14 cellular contexts compared by ENCODE assay signal in genomic region chr1:161047436-161048420, GRCh38. TPM values are rescaled to one million over a fixed set of nuclear protein-coding genes. Genes with fewer than 3 reads are reported as not detected.
DNase-seq lines count a peak whose midpoint lies in the region; ATAC-seq, FAIRE-seq and TF ChIP-seq lines count a peak whose summit lies in the region.
"Had no signal": no experiment of that assay in that cellular context is flagged by ENCODE, and none has a peak within 500 bp of the region (broad histone marks: within the 10 kb centered on the region; RNA-seq: fewer than 3 reads in every experiment).

No MANE protein-coding gene starts in this region.

- H3K4me2 ChIP-seq in HepG2 (ENCODE audit: low read depth, low read length) = no peak overlapping the region

- in situ Hi-C loops in HepG2 (cut with HindIII; ENCODE audit: extremely low pct_ligation_motif_present, low pct_unique_long_range_greater_than_20kb) = no loop called here

- no peak for TF ChIP-seq EP300 in HepG2 (IDR thresholded peaks at IDR 0.05; ENCODE audit: low read depth in 2 of 2, low read length in 2 of 2)
- no peak for TF ChIP-seq EP300 in HepG2 (CRISPR knock-in tag; IDR thresholded peaks at IDR 0.05; ENCODE audit: borderline replicate concordance)

- CTCF ChIA-PET in HepG2 (lab: Yijun Ruan, JAX; ENCODE audit: low intra/inter-chr PET ratio, low total read pairs) = no interaction called here
- CTCF ChIA-PET in activated CD4-positive, alpha-beta memory T cell treated with anti-CD3 and anti-CD28 coated beads, Interleukin-2, amount 10 ng/mL, durations not matched to agents 7 days and 5 days (lab: Charles Lee) = interaction anchor here (0.5 to 4.1 kb wide), 5 partner anchors 13 to 210 kb away, joined by 3 to 34 read pairs (median 3); partner anchors contain the start of genes DEDD and KLHDC9
- CTCF ChIA-PET in RWPE1 (lab: Yijun Ruan, JAX) = interaction anchor here (0.6 to 0.8 kb wide), 3 partner anchors 50 to 106 kb away, joined by 3 to 4 read pairs (median 4); no protein-coding TSS in a partner anchor

- peaks cover 13% of the 10 kb centered on the region for H3K79me2 ChIP-seq in HepG2 (ENCODE audit: insufficient read depth, low read length)

- no peaks in the 10 kb centered on the region for H3K9me3 ChIP-seq in HepG2 (ENCODE audit: low read length)
- H3K9me3 ChIP-seq in right lobe of liver = no peaks in the 10 kb centered on the region
- H3K9me3 ChIP-seq in upper lobe of right lung = no peaks in the 10 kb centered on the region
- H3K9me3 ChIP-seq: BLaER1 had no signal

- H3K4me3 Mint-ChIP-seq in activated CD4-positive, alpha-beta memory T cell treated with anti-CD3 and anti-CD28 coated beads, Interleukin-2, amount 10 ng/mL, durations not matched to agents 7 days and 5 days = no peak overlapping the region
- H3K4me3 Mint-ChIP-seq in memory B cell = no peak overlapping the region

- POLR2A ChIA-PET in HepG2 (lab: Yijun Ruan, JAX) (interaction anchor here (3.3 to 4.3 kb wide), 2 partner anchors 27 to 34 kb away, joined by 38 to 60 read pairs; partner anchors contain the start of gene F11R), RWPE1 (lab: Yijun Ruan, JAX; ENCODE audit: low non-redundant PET) (no interaction called here)
- POLR2A ChIA-PET in activated CD4-positive, alpha-beta memory T cell treated with anti-CD3 and anti-CD28 coated beads, Interleukin-2, amount 10 ng/mL, durations not matched to agents 7 days and 5 days (lab: Charles Lee) = interaction anchor here (0.6 to 10.1 kb wide), 17 partner anchors 9 to 178 kb away, joined by 3 to 293 read pairs (median 15); partner anchors contain the start of genes ARHGAP30, DEDD, F11R and KLHDC9

- peak overlapping the region; percentile 97 for H3K27ac Mint-ChIP-seq in activated CD4-positive, alpha-beta memory T cell treated with anti-CD3 and anti-CD28 coated beads, Interleukin-2, amount 10 ng/mL, durations not matched to agents 7 days and 5 days
- peak overlapping the region; percentile 97 for H3K27ac Mint-ChIP-seq in memory B cell

- no peak for FAIRE-seq in HepG2 (lab: Jason Lieb, UNC)

- WGBS in HepG2 (ENCODE audit: low lambda C conversion rate) = 85% methylated on average over 16 of the region's 18 CpGs
- WGBS in right lobe of liver (ENCODE audit: insufficient coverage, low coverage, low lambda C conversion rate, missing lambda C conversion rate) = 100% methylated on average over 1 of the region's 18 CpGs

- no peak overlapping the region for H3K9ac ChIP-seq in HepG2 (ENCODE audit: insufficient read depth, low read depth, low read length)
- H3K9ac ChIP-seq: BLaER1 had no signal

- no peak overlapping the region for H2AFZ ChIP-seq in HepG2 (ENCODE audit: low read length)

- H3K27me3 ChIP-seq in HepG2 (ENCODE audit: control insufficient read depth in 1 of 2, insufficient read depth in 2 of 2, low read length in 2 of 2) = no peaks in the 10 kb centered on the region; a peak in 2 of 5 replicates
- H3K27me3 ChIP-seq in right lobe of liver = no peaks in the 10 kb centered on the region
- no peaks in the 10 kb centered on the region for H3K27me3 ChIP-seq in upper lobe of right lung
- H3K27me3 ChIP-seq: BLaER1 had no signal

- DNase-seq in HepG2 (ENCODE audit: low spot score) (no peak), right lobe of liver (no peak), memory B cell (ENCODE audit: low spot score in 2 of 2) (no peak), upper lobe of right lung (peak; percentile 63), NCI-H187 (lab: John Stamatoyannopoulos, UW) (no peak), RWPE1 (ENCODE audit: low spot score) (no peak), dermis blood vessel endothelial cell (no peak)
- DNase-seq in activated CD4-positive, alpha-beta memory T cell treated with anti-CD3 and anti-CD28 coated beads, Interleukin-2, amount 10 ng/mL, durations not matched to agents 7 days and 5 days = no peak
- DNase-seq: activated effector memory CD4-positive, alpha-beta T cell treated with anti-CD3 and anti-CD28 coated beads, Interleukin-2, amount 50 U/mL, for 16 hours; stimulated activated CD4-positive, alpha-beta T cell treated with anti-CD3 and anti-CD28 coated beads, Interleukin-12 subunit alpha, Interleukin-12 subunit beta, amount 100 ng/mL, for 4 hours; WERI-Rb-1 had no signal

- H3K36me3 ChIP-seq in HepG2 (replicated peaks in 1 of 2; ENCODE audit: control insufficient read depth in 1 of 2, insufficient read depth in 2 of 2, low read length in 2 of 2) = peaks cover 0 to 6% of the 10 kb centered on the region in 2 experiments; a peak in 4 of 5 replicates
- peaks cover 0 to 7% (median under 1%) of the 10 kb centered on the region in 4 donors for H3K36me3 ChIP-seq in right lobe of liver
- peaks cover 10% of the 10 kb centered on the region for H3K36me3 ChIP-seq in upper lobe of right lung

- TF ChIP-seq RAD21 in HepG2 (CRISPR knock-in tag; IDR thresholded peaks at IDR 0.05) = no peak

- peaks cover 77% of the 10 kb centered on the region for H3K36me3 Mint-ChIP-seq in activated CD4-positive, alpha-beta memory T cell treated with anti-CD3 and anti-CD28 coated beads, Interleukin-2, amount 10 ng/mL, durations not matched to agents 7 days and 5 days (ENCODE audit: low read depth)
- peaks cover 32% of the 10 kb centered on the region for H3K36me3 Mint-ChIP-seq in memory B cell

- H4K20me1 ChIP-seq in HepG2 (ENCODE audit: insufficient read depth, low read length) = no peaks in the 10 kb centered on the region
- H4K20me1 ChIP-seq: BLaER1 had no signal

- H3K27ac ChIP-seq in HepG2 (ENCODE audit: extremely low read length, insufficient read depth, low read length) = no peak overlapping the region
- H3K27ac ChIP-seq in right lobe of liver = no peak overlapping the region
- peak overlapping the region; percentile 79 for H3K27ac ChIP-seq in upper lobe of right lung
- H3K27ac ChIP-seq in RWPE1 = no peak overlapping the region
- H3K27ac ChIP-seq: BLaER1, WERI-Rb-1 had no signal

- no peaks in the 10 kb centered on the region for H3K9me3 Mint-ChIP-seq in activated CD4-positive, alpha-beta memory T cell treated with anti-CD3 and anti-CD28 coated beads, Interleukin-2, amount 10 ng/mL, durations not matched to agents 7 days and 5 days
- H3K9me3 Mint-ChIP-seq in memory B cell = no peaks in the 10 kb centered on the region

- no peak for ATAC-seq in HepG2
- ATAC-seq in right lobe of liver = no peak
- no peak for ATAC-seq in memory B cell (ENCODE audit: low read depth)
- ATAC-seq in upper lobe of right lung = no peak

- TF ChIP-seq POLR2A in HepG2 (IDR thresholded peaks at IDR 0.05; ENCODE audit: insufficient read depth in 1 of 2, low read depth in 2 of 2, low read length in 2 of 2) (no peak), right lobe of liver (IDR thresholded peaks at IDR 0.05) (no peak)

- intact Hi-C loops in HepG2 (cut with micrococcal nuclease; ENCODE audit: unreplicated experiment) = no loop called here
- intact Hi-C loops in right lobe of liver (cut with DNase I) = loop anchor here in 1 of 2 donors (10.0 kb wide), 1 partner anchor 53 kb away; no protein-coding TSS in a partner anchor
- intact Hi-C loops in upper lobe of right lung (cut with DNase I) = no loop called here

- H3K4me1 ChIP-seq in HepG2 (ENCODE audit: insufficient read depth, low read length) (peaks cover 28% of the 10 kb centered on the region), right lobe of liver (peaks cover 0 to 7% (median 4%) of the 10 kb centered on the region in 4 donors), upper lobe of right lung (peaks cover 14% of the 10 kb centered on the region)

- peaks cover 50% of the 10 kb centered on the region for H3K4me1 Mint-ChIP-seq in activated CD4-positive, alpha-beta memory T cell treated with anti-CD3 and anti-CD28 coated beads, Interleukin-2, amount 10 ng/mL, durations not matched to agents 7 days and 5 days
- H3K4me1 Mint-ChIP-seq in memory B cell = peaks cover 27% of the 10 kb centered on the region

- H3K27me3 Mint-ChIP-seq in activated CD4-positive, alpha-beta memory T cell treated with anti-CD3 and anti-CD28 coated beads, Interleukin-2, amount 10 ng/mL, durations not matched to agents 7 days and 5 days = no peaks in the 10 kb centered on the region
- H3K27me3 Mint-ChIP-seq in memory B cell = no peaks in the 10 kb centered on the region

- no peak overlapping the region for H3K4me3 ChIP-seq in HepG2 (replicated peaks in 1 of 3; ENCODE audit: insufficient read depth in 1 of 3, low read depth in 2 of 3, low read length in 3 of 3)
- H3K4me3 ChIP-seq in right lobe of liver = no peak overlapping the region
- no peak overlapping the region for H3K4me3 ChIP-seq in upper lobe of right lung

- BruUV-seq in HepG2 (replicated peaks; lab: Mats Ljungman, UMichigan) = no TSS peak

- no peak for TF ChIP-seq CTCF in HepG2 (CRISPR knock-in tag; IDR thresholded peaks at IDR 0.05)
- no peak for TF ChIP-seq CTCF in right lobe of liver (IDR thresholded peaks at IDR 0.05)
- TF ChIP-seq CTCF in upper lobe of right lung (IDR thresholded peaks at IDR 0.05) = no peak
- TF ChIP-seq CTCF in RWPE1 (conservative IDR thresholded peaks at IDR 0.05; ENCODE audit: low read depth) = no peak

RNA-seq across cellular contexts. Expression of gene USF1, which starts 2.0 kb away (rescaled TPM):
- total RNA-seq in HepG2 (2016; rRNA removed; fragmentation: Illumina TruSeq; extraction: Trizol) = 32.2 and 39.4 TPM in 2 replicates
- total RNA-seq in HepG2 (2016; cell fraction: cytosol; rRNA removed; fragmentation: Illumina TruSeq; extraction: Trizol; ENCODE audit: low read depth) = 10.2 and 10.9 TPM in 2 replicates
- 35.2 and 38.6 TPM in 2 replicates for total RNA-seq in HepG2 (2016; cell fraction: insoluble cytoplasmic fraction; rRNA removed; fragmentation: Illumina TruSeq; extraction: Trizol)
- total RNA-seq in HepG2 (2016; cell fraction: membrane; rRNA removed; fragmentation: Illumina TruSeq; extraction: Trizol) = 21.9 and 22.5 TPM in 2 replicates
- total RNA-seq in HepG2 (2016; cell fraction: nucleus; rRNA removed; fragmentation: Illumina TruSeq; extraction: Trizol) = 36.9 and 43.8 TPM in 2 replicates
- polyA plus RNA-seq in HepG2 (2011; rRNA removed) = 26.9 and 40.0 TPM in 2 replicates
- polyA plus RNA-seq in HepG2 (2011; cell fraction: cytosol; rRNA removed) = 13.4 and 14.2 TPM in 2 replicates
- polyA plus RNA-seq in HepG2 (2011; cell fraction: nucleus; rRNA removed) = 155 and 169 TPM in 2 replicates
- polyA plus RNA-seq in HepG2 (2012) = 15.0 and 18.0 TPM in 2 replicates
- 5.6 and 6.8 TPM in 2 replicates for polyA plus RNA-seq in HepG2 (2016; cell fraction: cytosol; fragmentation: Illumina TruSeq; extraction: Trizol; ENCODE audit: low read depth)
- 25.5 and 27.5 TPM in 2 replicates for polyA plus RNA-seq in HepG2 (2016; cell fraction: insoluble cytoplasmic fraction; fragmentation: Illumina TruSeq; extraction: Trizol; ENCODE audit: low read depth)
- 12.4 and 13.2 TPM in 2 replicates for polyA plus RNA-seq in HepG2 (2016; cell fraction: membrane; fragmentation: Illumina TruSeq; extraction: Trizol; ENCODE audit: low read depth)
- 90.2 and 94.9 TPM in 2 replicates for polyA plus RNA-seq in HepG2 (2016; cell fraction: nucleus; fragmentation: Illumina TruSeq; extraction: Trizol; ENCODE audit: insufficient read depth, low read depth)
- 71.6 and 214 TPM in 2 replicates for polyA minus RNA-seq in HepG2 (2011; rRNA and poly(A)+ RNA removed; ENCODE audit: low replicate concordance)
- polyA minus RNA-seq in HepG2 (2011; cell fraction: cytosol; rRNA and poly(A)+ RNA removed) = 13.4 and 14.8 TPM in 2 replicates
- polyA minus RNA-seq in HepG2 (2011; cell fraction: nucleus; rRNA and poly(A)+ RNA removed) = 21.8 and 24.0 TPM in 2 replicates
- total RNA-seq in right lobe of liver = 10 to 100 TPM; 25.5 to 34.3 (median 28.1) TPM
- 10 to 100 TPM; 67.4 to 68.0 TPM for total RNA-seq in activated CD4-positive, alpha-beta memory T cell treated with anti-CD3 and anti-CD28 coated beads, Interleukin-2, amount 10 ng/mL, durations not matched to agents 7 days and 5 days
- total RNA-seq in upper lobe of right lung = 67.6 TPM
- total RNA-seq in dermis blood vessel endothelial cell = 94.3 and 125 TPM in 2 replicates

RNA-seq across cellular contexts. Expression of gene TSTD1, which starts 9.0 kb away (rescaled TPM):
- total RNA-seq in HepG2 (2016; rRNA removed; fragmentation: Illumina TruSeq; extraction: Trizol) (0.31 TPM in 1 of 2 replicates, not detected in the other), right lobe of liver (10 to 100 TPM; 16.3 to 60.8 (median 28.3) TPM), upper lobe of right lung (50.6 TPM), dermis blood vessel endothelial cell (1.4 and 6.8 TPM in 2 replicates)
- not detected in 2 replicates for total RNA-seq in HepG2 (2016; cell fraction: cytosol; rRNA removed; fragmentation: Illumina TruSeq; extraction: Trizol; ENCODE audit: low read depth)
- 0.22 TPM in 1 of 2 replicates, not detected in the other for total RNA-seq in HepG2 (2016; cell fraction: insoluble cytoplasmic fraction; rRNA removed; fragmentation: Illumina TruSeq; extraction: Trizol)
- total RNA-seq in HepG2 (2016; cell fraction: membrane; rRNA removed; fragmentation: Illumina TruSeq; extraction: Trizol) = not detected in 2 replicates
- total RNA-seq in HepG2 (2016; cell fraction: nucleus; rRNA removed; fragmentation: Illumina TruSeq; extraction: Trizol) = 0.99 TPM in 1 of 2 replicates, not detected in the other
- polyA plus RNA-seq in HepG2 (2011; rRNA removed) = 0.15 TPM in 1 of 2 replicates, not detected in the other
- polyA plus RNA-seq in HepG2 (2011; cell fraction: cytosol; rRNA removed) = not detected in 2 replicates
- polyA plus RNA-seq in HepG2 (2011; cell fraction: nucleus; rRNA removed) = 0.55 and 0.79 TPM in 2 replicates
- not detected in 2 replicates for polyA plus RNA-seq in HepG2 (2012)
- not detected in 2 replicates for polyA plus RNA-seq in HepG2 (2016; cell fraction: cytosol; fragmentation: Illumina TruSeq; extraction: Trizol; ENCODE audit: low read depth)
- polyA plus RNA-seq in HepG2 (2016; cell fraction: insoluble cytoplasmic fraction; fragmentation: Illumina TruSeq; extraction: Trizol; ENCODE audit: low read depth) = not detected in 2 replicates
- polyA plus RNA-seq in HepG2 (2016; cell fraction: membrane; fragmentation: Illumina TruSeq; extraction: Trizol; ENCODE audit: low read depth) = not detected in 2 replicates
- polyA plus RNA-seq in HepG2 (2016; cell fraction: nucleus; fragmentation: Illumina TruSeq; extraction: Trizol; ENCODE audit: insufficient read depth, low read depth) = not detected in 2 replicates
- 0.28 and 1.2 TPM in 2 replicates for polyA minus RNA-seq in HepG2 (2011; rRNA and poly(A)+ RNA removed; ENCODE audit: low replicate concordance)
- not detected in 2 replicates for polyA minus RNA-seq in HepG2 (2011; cell fraction: cytosol; rRNA and poly(A)+ RNA removed)
- 0.87 and 1.2 TPM in 2 replicates for polyA minus RNA-seq in HepG2 (2011; cell fraction: nucleus; rRNA and poly(A)+ RNA removed)
- total RNA-seq in activated CD4-positive, alpha-beta memory T cell treated with anti-CD3 and anti-CD28 coated beads, Interleukin-2, amount 10 ng/mL, durations not matched to agents 7 days and 5 days = 10 to 100 TPM; 56.1 to 63.8 TPM

RNA-seq across cellular contexts. Expression of gene ARHGAP30, which starts 22.0 kb away (rescaled TPM):
- total RNA-seq in HepG2 (2016; rRNA removed; fragmentation: Illumina TruSeq; extraction: Trizol) (0.20 TPM in 1 of 2 replicates, not detected in the other), right lobe of liver (1 to 10 TPM; 2.8 to 7.4 (median 3.6) TPM), upper lobe of right lung (38.0 TPM), dermis blood vessel endothelial cell (not detected in 2 replicates)
- not detected in 2 replicates for total RNA-seq in HepG2 (2016; cell fraction: cytosol; rRNA removed; fragmentation: Illumina TruSeq; extraction: Trizol; ENCODE audit: low read depth)
- total RNA-seq in HepG2 (2016; cell fraction: insoluble cytoplasmic fraction; rRNA removed; fragmentation: Illumina TruSeq; extraction: Trizol) = 0.07 and 0.37 TPM in 2 replicates
- not detected in 2 replicates for total RNA-seq in HepG2 (2016; cell fraction: membrane; rRNA removed; fragmentation: Illumina TruSeq; extraction: Trizol)
- total RNA-seq in HepG2 (2016; cell fraction: nucleus; rRNA removed; fragmentation: Illumina TruSeq; extraction: Trizol) = 0.16 and 0.34 TPM in 2 replicates
- 0.13 and 0.17 TPM in 2 replicates for polyA plus RNA-seq in HepG2 (2011; rRNA removed)
- polyA plus RNA-seq in HepG2 (2011; cell fraction: cytosol; rRNA removed) = 0.04 and 0.05 TPM in 2 replicates
- 0.61 and 0.68 TPM in 2 replicates for polyA plus RNA-seq in HepG2 (2011; cell fraction: nucleus; rRNA removed)
- polyA plus RNA-seq in HepG2 (2012) = 0.16 and 0.21 TPM in 2 replicates
- polyA plus RNA-seq in HepG2 (2016; cell fraction: cytosol; fragmentation: Illumina TruSeq; extraction: Trizol; ENCODE audit: low read depth) = 0.03 TPM in 1 of 2 replicates, not detected in the other
- 0.07 and 0.09 TPM in 2 replicates for polyA plus RNA-seq in HepG2 (2016; cell fraction: insoluble cytoplasmic fraction; fragmentation: Illumina TruSeq; extraction: Trizol; ENCODE audit: low read depth)
- polyA plus RNA-seq in HepG2 (2016; cell fraction: membrane; fragmentation: Illumina TruSeq; extraction: Trizol; ENCODE audit: low read depth) = 0.03 and 0.05 TPM in 2 replicates
- polyA plus RNA-seq in HepG2 (2016; cell fraction: nucleus; fragmentation: Illumina TruSeq; extraction: Trizol; ENCODE audit: insufficient read depth, low read depth) = 0.46 and 0.75 TPM in 2 replicates
- polyA minus RNA-seq in HepG2 (2011; rRNA and poly(A)+ RNA removed; ENCODE audit: low replicate concordance) = 0.02 and 0.09 TPM in 2 replicates
- not detected in 2 replicates for polyA minus RNA-seq in HepG2 (2011; cell fraction: cytosol; rRNA and poly(A)+ RNA removed)
- 0.13 and 1.2 TPM in 2 replicates for polyA minus RNA-seq in HepG2 (2011; cell fraction: nucleus; rRNA and poly(A)+ RNA removed)
- total RNA-seq in activated CD4-positive, alpha-beta memory T cell treated with anti-CD3 and anti-CD28 coated beads, Interleukin-2, amount 10 ng/mL, durations not matched to agents 7 days and 5 days = 100 to 1,000 TPM; 331 to 339 TPM
- polyA plus RNA-seq: neural cell had no signal

RNA-seq across cellular contexts. Expression of gene F11R, which starts 26.8 kb away (rescaled TPM):
- 41.4 and 95.8 TPM in 2 replicates for total RNA-seq in HepG2 (2016; rRNA removed; fragmentation: Illumina TruSeq; extraction: Trizol)
- 4.5 and 5.4 TPM in 2 replicates for total RNA-seq in HepG2 (2016; cell fraction: cytosol; rRNA removed; fragmentation: Illumina TruSeq; extraction: Trizol; ENCODE audit: low read depth)
- 42.0 and 91.4 TPM in 2 replicates for total RNA-seq in HepG2 (2016; cell fraction: insoluble cytoplasmic fraction; rRNA removed; fragmentation: Illumina TruSeq; extraction: Trizol)
- total RNA-seq in HepG2 (2016; cell fraction: membrane; rRNA removed; fragmentation: Illumina TruSeq; extraction: Trizol) = 13.3 and 15.6 TPM in 2 replicates
- total RNA-seq in HepG2 (2016; cell fraction: nucleus; rRNA removed; fragmentation: Illumina TruSeq; extraction: Trizol) = 73.4 and 78.1 TPM in 2 replicates
- polyA plus RNA-seq in HepG2 (2011; rRNA removed) = 105 and 145 TPM in 2 replicates
- polyA plus RNA-seq in HepG2 (2011; cell fraction: cytosol; rRNA removed) = 97.9 and 106 TPM in 2 replicates
- polyA plus RNA-seq in HepG2 (2011; cell fraction: nucleus; rRNA removed) = 65.0 and 70.1 TPM in 2 replicates
- 48.5 and 60.7 TPM in 2 replicates for polyA plus RNA-seq in HepG2 (2012)
- 4.5 and 4.7 TPM in 2 replicates for polyA plus RNA-seq in HepG2 (2016; cell fraction: cytosol; fragmentation: Illumina TruSeq; extraction: Trizol; ENCODE audit: low read depth)
- 24.5 and 27.5 TPM in 2 replicates for polyA plus RNA-seq in HepG2 (2016; cell fraction: insoluble cytoplasmic fraction; fragmentation: Illumina TruSeq; extraction: Trizol; ENCODE audit: low read depth)
- 8.6 and 9.1 TPM in 2 replicates for polyA plus RNA-seq in HepG2 (2016; cell fraction: membrane; fragmentation: Illumina TruSeq; extraction: Trizol; ENCODE audit: low read depth)
- 69.9 and 80.4 TPM in 2 replicates for polyA plus RNA-seq in HepG2 (2016; cell fraction: nucleus; fragmentation: Illumina TruSeq; extraction: Trizol; ENCODE audit: insufficient read depth, low read depth)
- polyA minus RNA-seq in HepG2 (2011; rRNA and poly(A)+ RNA removed; ENCODE audit: low replicate concordance) = 95.1 and 327 TPM in 2 replicates
- polyA minus RNA-seq in HepG2 (2011; cell fraction: cytosol; rRNA and poly(A)+ RNA removed) = 74.7 and 90.1 TPM in 2 replicates
- polyA minus RNA-seq in HepG2 (2011; cell fraction: nucleus; rRNA and poly(A)+ RNA removed) = 27.6 and 39.4 TPM in 2 replicates
- 100 to 1,000 TPM in 1 of 6 experiments, 10 to 100 TPM in 5; 48.3 to 119 (median 65.3) TPM for total RNA-seq in right lobe of liver
- 10 to 100 TPM; 13.9 to 16.2 TPM for total RNA-seq in activated CD4-positive, alpha-beta memory T cell treated with anti-CD3 and anti-CD28 coated beads, Interleukin-2, amount 10 ng/mL, durations not matched to agents 7 days and 5 days
- total RNA-seq in upper lobe of right lung = 167 TPM
- 304 and 318 TPM in 2 replicates for total RNA-seq in dermis blood vessel endothelial cell

RNA-seq across cellular contexts. Expression of gene NECTIN4, which starts 41.6 kb away (rescaled TPM):
- total RNA-seq in HepG2 (2016; rRNA removed; fragmentation: Illumina TruSeq; extraction: Trizol) = 12.3 and 12.4 TPM in 2 replicates
- total RNA-seq in HepG2 (2016; cell fraction: cytosol; rRNA removed; fragmentation: Illumina TruSeq; extraction: Trizol; ENCODE audit: low read depth) = 5.2 and 6.1 TPM in 2 replicates
- total RNA-seq in HepG2 (2016; cell fraction: insoluble cytoplasmic fraction; rRNA removed; fragmentation: Illumina TruSeq; extraction: Trizol) = 11.2 and 11.6 TPM in 2 replicates
- 16.6 and 17.2 TPM in 2 replicates for total RNA-seq in HepG2 (2016; cell fraction: membrane; rRNA removed; fragmentation: Illumina TruSeq; extraction: Trizol)
- 7.8 and 11.8 TPM in 2 replicates for total RNA-seq in HepG2 (2016; cell fraction: nucleus; rRNA removed; fragmentation: Illumina TruSeq; extraction: Trizol)
- polyA plus RNA-seq in HepG2 (2011; rRNA removed) = 5.9 and 9.2 TPM in 2 replicates
- 7.8 and 14.6 TPM in 2 replicates for polyA plus RNA-seq in HepG2 (2011; cell fraction: cytosol; rRNA removed)
- polyA plus RNA-seq in HepG2 (2011; cell fraction: nucleus; rRNA removed) = 5.3 and 7.3 TPM in 2 replicates
- 4.5 and 7.4 TPM in 2 replicates for polyA plus RNA-seq in HepG2 (2012)
- polyA plus RNA-seq in HepG2 (2016; cell fraction: cytosol; fragmentation: Illumina TruSeq; extraction: Trizol; ENCODE audit: low read depth) = 3.2 and 3.6 TPM in 2 replicates
- polyA plus RNA-seq in HepG2 (2016; cell fraction: insoluble cytoplasmic fraction; fragmentation: Illumina TruSeq; extraction: Trizol; ENCODE audit: low read depth) = 8.1 and 8.9 TPM in 2 replicates
- polyA plus RNA-seq in HepG2 (2016; cell fraction: membrane; fragmentation: Illumina TruSeq; extraction: Trizol; ENCODE audit: low read depth) = 8.1 and 9.9 TPM in 2 replicates
- 10.0 and 12.0 TPM in 2 replicates for polyA plus RNA-seq in HepG2 (2016; cell fraction: nucleus; fragmentation: Illumina TruSeq; extraction: Trizol; ENCODE audit: insufficient read depth, low read depth)
- 0.30 and 21.8 TPM in 2 replicates for polyA minus RNA-seq in HepG2 (2011; rRNA and poly(A)+ RNA removed; ENCODE audit: low replicate concordance)
- polyA minus RNA-seq in HepG2 (2011; cell fraction: cytosol; rRNA and poly(A)+ RNA removed) = 1.8 and 6.0 TPM in 2 replicates
- polyA minus RNA-seq in HepG2 (2011; cell fraction: nucleus; rRNA and poly(A)+ RNA removed) = 5.8 and 10.3 TPM in 2 replicates
- not detected for total RNA-seq in right lobe of liver
- not detected for total RNA-seq in activated CD4-positive, alpha-beta memory T cell treated with anti-CD3 and anti-CD28 coated beads, Interleukin-2, amount 10 ng/mL, durations not matched to agents 7 days and 5 days
- total RNA-seq in upper lobe of right lung = 5.4 TPM
- total RNA-seq in dermis blood vessel endothelial cell = 0.17 and 0.28 TPM in 2 replicates
- total RNA-seq: cerebellum had no signal
- polyA plus RNA-seq: neural cell had no signal
